ENCODE assay signal across 30 cellular contexts in the genomic region with DNA sequence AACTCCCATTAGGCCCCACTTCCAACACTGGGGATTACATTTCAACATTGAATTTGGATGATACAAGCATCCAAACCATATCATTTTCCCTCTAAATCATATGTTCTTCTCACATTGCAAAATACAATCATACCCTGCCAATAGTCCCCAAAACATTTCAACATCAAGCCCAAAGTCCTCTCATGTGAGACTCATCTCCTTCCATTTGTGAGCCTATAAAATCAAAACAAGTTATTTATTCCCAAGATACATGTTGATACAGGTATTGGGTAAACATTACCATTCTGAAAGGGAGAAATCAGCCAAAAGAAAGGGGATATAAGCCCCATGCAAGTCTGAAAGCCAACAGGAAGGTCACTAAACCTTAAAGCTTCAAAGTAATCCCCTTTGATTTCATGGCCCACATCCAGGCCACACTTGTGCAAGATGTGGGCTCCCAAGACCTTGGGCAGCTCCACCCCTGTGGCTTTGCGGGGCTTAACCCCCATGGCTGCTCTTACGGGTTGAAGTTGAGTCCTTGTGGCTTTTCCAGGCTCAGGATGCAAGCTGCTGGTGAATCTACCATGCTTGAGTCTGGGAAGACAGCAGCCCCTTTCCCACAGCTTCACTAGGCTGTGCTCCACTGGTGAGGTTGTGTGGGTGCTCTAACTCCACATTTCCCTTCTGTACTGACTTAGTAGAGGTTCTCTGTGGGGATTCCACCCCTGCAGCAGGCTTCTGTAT. TPM values are rescaled to one million over a fixed set of nuclear protein-coding genes. Genes with fewer than 3 reads are reported as not detected.
"Had no signal": no experiment of that assay in that cellular context is flagged by ENCODE, and none has a peak within 500 bp of the region (broad histone marks: within the 10 kb centered on the region; RNA-seq: fewer than 3 reads in every experiment).

No MANE protein-coding gene starts in this region.

- H3K27me3 ChIP-seq: neural progenitor cell, neutrophil, ovary, testis, thyroid gland, transverse colon, upper lobe of right lung had no signal

- H3K36me3 Mint-ChIP-seq: immature natural killer cell; neural progenitor cell; stimulated activated naive B cell treated with anti-CD40 and anti-IgM and Interleukin-4, amounts not matched to agents 10 μg/mL and 1 μg/mL and 100 μg/mL, for 72 hours had no signal

- H3K9me3 ChIP-seq: lower lobe of right lung, neutrophil, ovary, prostate gland, testis, thyroid gland, transverse colon, upper lobe of right lung had no signal

- H3K4me1 Mint-ChIP-seq: immature natural killer cell; naive thymus-derived CD8-positive, alpha-beta T cell; neural progenitor cell; stimulated activated naive B cell treated with anti-CD40 and anti-IgM and Interleukin-4, amounts not matched to agents 10 μg/mL and 1 μg/mL and 100 μg/mL, for 72 hours had no signal

- H3K4me1 ChIP-seq: heart left ventricle, lower lobe of right lung, prostate gland, stomach, testis, thyroid gland, transverse colon, upper lobe of right lung had no signal

- H3K27ac Mint-ChIP-seq: immature natural killer cell; naive thymus-derived CD8-positive, alpha-beta T cell; nephron; stimulated activated naive B cell treated with anti-CD40 and anti-IgM and Interleukin-4, amounts not matched to agents 10 μg/mL and 1 μg/mL and 100 μg/mL, for 72 hours had no signal

- H3K27ac ChIP-seq: heart left ventricle, lower lobe of right lung, neural progenitor cell, neutrophil, ovary, prostate gland, stomach, testis, thyroid gland, transverse colon, upper lobe of right lung had no signal

- H3K36me3 ChIP-seq: heart left ventricle, lower lobe of right lung, neural progenitor cell, neutrophil, ovary, prostate gland, stomach, thyroid gland, transverse colon, upper lobe of right lung had no signal

- H3K4me3 ChIP-seq: heart left ventricle, lower lobe of right lung, neural progenitor cell, ovary, prostate gland, smooth muscle cell, stomach, testis, thyroid gland, transverse colon, upper lobe of right lung had no signal

- H3K4me3 Mint-ChIP-seq: immature natural killer cell; naive thymus-derived CD8-positive, alpha-beta T cell; nephron; neural progenitor cell; stimulated activated naive B cell treated with anti-CD40 and anti-IgM and Interleukin-4, amounts not matched to agents 10 μg/mL and 1 μg/mL and 100 μg/mL, for 72 hours had no signal

- DNase-seq: hypothalamus; immature natural killer cell; kidney; left colon; left ventricle myocardium superior; lower lobe of right lung; mammary epithelial cell; mesenchymal stem cell; naive thymus-derived CD8-positive, alpha-beta T cell; occipital lobe; retina; right cardiac atrium; stimulated activated CD4-positive, alpha-beta T cell treated with anti-CD3 and anti-CD28 coated beads, Interleukin-12 subunit alpha, Interleukin-12 subunit beta, amount 100 ng/mL, for 4 hours; stimulated activated CD4-positive, alpha-beta T cell treated with anti-CD3 and anti-CD28 coated beads, Interleukin-15, amount 100 ng/mL, for 24 hours; stimulated activated CD4-positive, alpha-beta T cell treated with anti-CD3 and anti-CD28 coated beads, Interleukin-2, amount 100 ng/mL, for 24 hours; stimulated activated CD4-positive, alpha-beta T cell treated with anti-CD3 and anti-CD28 coated beads, Interleukin-4, amount 100 ng/mL, for 1 hour; stimulated activated naive B cell treated with anti-CD40 and anti-IgM and Interleukin-4, amounts not matched to agents 10 μg/mL and 1 μg/mL and 100 μg/mL, for 72 hours; stimulated activated naive CD8-positive, alpha-beta T cell treated with anti-CD3 and anti-CD28 coated beads, Interleukin-15, Interleukin-2, amounts not matched to agents 100 U/mL and 50 U/mL, for 24 hours; stomach; testis; thyroid gland; transverse colon; upper lobe of right lung had no signal

- ATAC-seq: heart left ventricle; left colon; left ventricle myocardium superior; lower lobe of right lung; naive thymus-derived CD8-positive, alpha-beta T cell; right cardiac atrium; stimulated activated naive B cell treated with anti-CD40 and anti-IgM and Interleukin-4, amounts not matched to agents 10 μg/mL and 1 μg/mL and 100 μg/mL, for 72 hours; stimulated activated naive CD8-positive, alpha-beta T cell treated with anti-CD3 and anti-CD28 coated beads, Interleukin-15, Interleukin-2, amounts not matched to agents 100 U/mL and 50 U/mL, for 24 hours; upper lobe of right lung had no signal

- H3K27me3 Mint-ChIP-seq: stimulated activated naive B cell treated with anti-CD40 and anti-IgM and Interleukin-4, amounts not matched to agents 10 μg/mL and 1 μg/mL and 100 μg/mL, for 72 hours had no signal

RNA-seq across cellular contexts. Expression of gene SERTM2, which starts 40.6 kb away (rescaled TPM):
- total RNA-seq: left ventricle myocardium superior; mammary epithelial cell; naive thymus-derived CD8-positive, alpha-beta T cell; right cardiac atrium; thyroid gland had no signal

RNA-seq across cellular contexts. Expression of gene DCX, which starts 58.9 kb away (rescaled TPM):
- total RNA-seq: left ventricle myocardium superior; lower lobe of right lung; mammary epithelial cell; naive thymus-derived CD8-positive, alpha-beta T cell; thyroid gland; transverse colon; upper lobe of right lung had no signal
